In genomic region chr1:94827434-94827833, GRCh38 we compare ENCODE assay signal across 21 cellular contexts. TPM values are rescaled to one million over a fixed set of nuclear protein-coding genes. Genes with fewer than 3 reads are reported as not detected.
"Had no signal": no experiment of that assay in that cellular context is flagged by ENCODE, and none has a peak within 500 bp of the region (broad histone marks: within the 10 kb centered on the region; RNA-seq: fewer than 3 reads in every experiment).

No MANE protein-coding gene starts in this region.

- H3K27ac Mint-ChIP-seq: natural killer cell treated with Interleukin-12 subunit alpha and Interleukin-12 subunit beta and Interleukin-15 and Interleukin-18, amount 100 ng/mL, for 72 hours; progenitor cell of endocrine pancreas; stimulated activated effector memory CD8-positive, alpha-beta T cell treated with anti-CD3 and anti-CD28 coated beads, Interleukin-12 subunit alpha, Interleukin-12 subunit beta, amount 100 ng/mL, for 72 hours; type B pancreatic cell had no signal

- H3K79me2 ChIP-seq: parathyroid adenoma had no signal

- DNase-seq: dorsolateral prefrontal cortex; effector CD4-positive, alpha-beta T cell; foreskin keratinocyte; heart left ventricle; kidney; stimulated activated CD4-positive, alpha-beta T cell treated with anti-CD3 and anti-CD28 coated beads, Interleukin-2, amount 100 ng/mL, for 24 hours; stimulated activated CD4-positive, alpha-beta T cell treated with anti-CD3 and anti-CD28 coated beads, Interleukin-4, amount 100 ng/mL, for 24 hours; stimulated activated naive CD4-positive, alpha-beta T cell treated with Interleukin-2 at 50 U/mL for 16 hours; stomach; tibial artery had no signal

- H3K4me3 Mint-ChIP-seq: natural killer cell treated with Interleukin-12 subunit alpha and Interleukin-12 subunit beta and Interleukin-15 and Interleukin-18, amount 100 ng/mL, for 72 hours; neural crest cell; stimulated activated effector memory CD8-positive, alpha-beta T cell treated with anti-CD3 and anti-CD28 coated beads, Interleukin-12 subunit alpha, Interleukin-12 subunit beta, amount 100 ng/mL, for 72 hours; type B pancreatic cell had no signal

- H3K27me3 Mint-ChIP-seq: progenitor cell of endocrine pancreas, type B pancreatic cell had no signal

- ATAC-seq: esophagus mucosa; gastroesophageal sphincter; heart left ventricle; left lobe of liver; natural killer cell treated with Interleukin-12 subunit alpha and Interleukin-12 subunit beta and Interleukin-15 and Interleukin-18, amount 100 ng/mL, for 72 hours; sciatic nerve had no signal

- H3K27me3 ChIP-seq: dorsolateral prefrontal cortex, foreskin keratinocyte, gastroesophageal sphincter, hepatocyte, tibial artery had no signal

- H3K36me3 ChIP-seq: gastroesophageal sphincter, tibial artery had no signal

- H3K4me2 ChIP-seq: hepatocyte had no signal

- H3K4me1 Mint-ChIP-seq: stimulated activated effector memory CD8-positive, alpha-beta T cell treated with anti-CD3 and anti-CD28 coated beads, Interleukin-12 subunit alpha, Interleukin-12 subunit beta, amount 100 ng/mL, for 72 hours had no signal

- H2AFZ ChIP-seq: hepatocyte, parathyroid adenoma had no signal

- H3K4me3 ChIP-seq: dorsolateral prefrontal cortex, gastroesophageal sphincter, heart left ventricle, hepatocyte, stomach, tibial artery had no signal

- H3K9ac ChIP-seq: parathyroid adenoma had no signal

- H3K9me3 ChIP-seq: gastroesophageal sphincter, heart left ventricle, stomach, tibial artery had no signal

- H3K4me1 ChIP-seq: foreskin keratinocyte, gastroesophageal sphincter, heart left ventricle, parathyroid adenoma, tibial artery had no signal

- H3K9me3 Mint-ChIP-seq: natural killer cell treated with Interleukin-12 subunit alpha and Interleukin-12 subunit beta and Interleukin-15 and Interleukin-18, amount 100 ng/mL, for 72 hours; stimulated activated effector memory CD8-positive, alpha-beta T cell treated with anti-CD3 and anti-CD28 coated beads, Interleukin-12 subunit alpha, Interleukin-12 subunit beta, amount 100 ng/mL, for 72 hours; type B pancreatic cell had no signal

- H3K36me3 Mint-ChIP-seq: natural killer cell treated with Interleukin-12 subunit alpha and Interleukin-12 subunit beta and Interleukin-15 and Interleukin-18, amount 100 ng/mL, for 72 hours; stimulated activated effector memory CD8-positive, alpha-beta T cell treated with anti-CD3 and anti-CD28 coated beads, Interleukin-12 subunit alpha, Interleukin-12 subunit beta, amount 100 ng/mL, for 72 hours had no signal

- H3K27ac ChIP-seq: dorsolateral prefrontal cortex, foreskin keratinocyte, gastroesophageal sphincter, heart left ventricle, hepatocyte, parathyroid adenoma, stomach, tibial artery had no signal

RNA-seq across cellular contexts. Expression of gene SLC44A3, which starts 7.3 kb away (rescaled TPM):
- total RNA-seq: natural killer cell treated with Interleukin-12 subunit alpha and Interleukin-12 subunit beta and Interleukin-15 and Interleukin-18, amount 100 ng/mL, for 72 hours had no signal
